In the genomic region with DNA sequence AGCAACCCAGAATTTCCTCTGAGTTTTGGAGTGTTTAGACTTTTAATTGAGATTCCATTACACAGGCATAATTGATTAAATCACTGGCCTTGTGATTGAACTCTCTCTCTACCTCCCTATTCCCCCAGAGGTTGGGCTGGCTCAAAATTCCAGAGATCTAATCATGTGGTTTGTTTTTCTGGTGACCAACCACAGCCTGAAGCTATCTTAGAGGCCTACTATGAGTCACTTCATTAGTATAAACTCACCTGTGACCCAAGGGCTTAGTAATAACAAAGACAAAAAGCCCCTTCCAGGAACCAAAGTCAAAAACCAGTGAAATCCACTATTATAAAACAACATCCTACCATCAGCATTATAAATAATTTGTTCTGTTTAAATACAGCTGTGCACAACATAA, we compare ENCODE assay signal across 1 cellular context.
TF ChIP-seq lines count a peak whose summit lies in the region.

No MANE protein-coding gene starts in this region.

TF ChIP-seq in GM12878, 131 proteins besides CTCF, POLR2A, EP300 and RAD21 (continued from another document):
- TF ChIP-seq REST (IDR thresholded peaks at IDR 0.05; ENCODE audit: low read depth, low read length) (no peak), SREBF2 (IDR thresholded peaks at IDR 0.05; ENCODE audit: low read length) (no peak)
TF ChIP-seq in GM12878: peak in this region for 1.
